13 cellular contexts compared by ENCODE assay signal in genomic region chr17:9475259-9475658, GRCh38.
"Had no signal": no experiment of that assay in that cellular context is flagged by ENCODE, and none has a peak within 500 bp of the region (broad histone marks: within the 10 kb centered on the region; RNA-seq: fewer than 3 reads in every experiment).

No MANE protein-coding gene starts in this region.

- H3K9me3 ChIP-seq: esophagus muscularis mucosa, thoracic aorta had no signal

- H3K4me1 ChIP-seq: foreskin keratinocyte had no signal

- H3K4me3 ChIP-seq: esophagus muscularis mucosa, thoracic aorta had no signal

- DNase-seq: activated CD4-positive, alpha-beta T cell treated with anti-CD3 and anti-CD28 coated beads, Interleukin-2, amount 50 U/mL, for 1 hour; activated CD4-positive, CD25-positive, alpha-beta regulatory T cell; activated effector memory CD4-positive, alpha-beta T cell treated with Interleukin-2 at 50 U/mL for 16 hours; activated T-cell treated with anti-CD3 and anti-CD28 coated beads, Interleukin-2, amount 50 U/mL, for 1 hour; amniotic stem cell; foreskin keratinocyte; naive thymus-derived CD4-positive, alpha-beta T cell; stimulated activated CD4-positive, alpha-beta T cell treated with anti-CD3 and anti-CD28 coated beads, Interleukin-4, amount 100 ng/mL, for 1 hour; stimulated activated CD8-positive, alpha-beta memory T cell treated with anti-CD3 and anti-CD28 coated beads, Interleukin-4, amount 100 ng/mL, for 48 hours had no signal

- H3K27ac ChIP-seq: esophagus muscularis mucosa, foreskin keratinocyte, thoracic aorta had no signal

- H3K36me3 ChIP-seq: esophagus muscularis mucosa, thoracic aorta had no signal

- H3K27me3 Mint-ChIP-seq: activated naive CD4-positive, alpha-beta T cell treated with anti-CD3 and anti-CD28 coated beads, Interleukin-2, amount 50 U/mL, for 24 hours; naive thymus-derived CD4-positive, alpha-beta T cell; stimulated activated naive CD8-positive, alpha-beta T cell treated with anti-CD3 and anti-CD28 coated beads, Interleukin-15, Interleukin-2, amounts not matched to agents 100 ng/mL and 50 ng/mL, for 24 hours had no signal

- ATAC-seq: foreskin keratinocyte; naive thymus-derived CD4-positive, alpha-beta T cell had no signal

- H3K4me3 Mint-ChIP-seq: activated naive CD4-positive, alpha-beta T cell treated with anti-CD3 and anti-CD28 coated beads, Interleukin-2, amount 50 U/mL, for 24 hours; naive thymus-derived CD4-positive, alpha-beta T cell; stimulated activated naive CD8-positive, alpha-beta T cell treated with anti-CD3 and anti-CD28 coated beads, Interleukin-15, Interleukin-2, amounts not matched to agents 100 ng/mL and 50 ng/mL, for 24 hours had no signal

- H3K27ac Mint-ChIP-seq: activated naive CD4-positive, alpha-beta T cell treated with anti-CD3 and anti-CD28 coated beads, Interleukin-2, amount 50 U/mL, for 24 hours; stimulated activated naive CD8-positive, alpha-beta T cell treated with anti-CD3 and anti-CD28 coated beads, Interleukin-15, Interleukin-2, amounts not matched to agents 100 ng/mL and 50 ng/mL, for 24 hours had no signal

- H3K9me3 Mint-ChIP-seq: activated naive CD4-positive, alpha-beta T cell treated with anti-CD3 and anti-CD28 coated beads, Interleukin-2, amount 50 U/mL, for 24 hours; naive thymus-derived CD4-positive, alpha-beta T cell; stimulated activated naive CD8-positive, alpha-beta T cell treated with anti-CD3 and anti-CD28 coated beads, Interleukin-15, Interleukin-2, amounts not matched to agents 100 ng/mL and 50 ng/mL, for 24 hours had no signal

- H3K27me3 ChIP-seq: esophagus muscularis mucosa, foreskin keratinocyte had no signal
